In the genomic region with DNA sequence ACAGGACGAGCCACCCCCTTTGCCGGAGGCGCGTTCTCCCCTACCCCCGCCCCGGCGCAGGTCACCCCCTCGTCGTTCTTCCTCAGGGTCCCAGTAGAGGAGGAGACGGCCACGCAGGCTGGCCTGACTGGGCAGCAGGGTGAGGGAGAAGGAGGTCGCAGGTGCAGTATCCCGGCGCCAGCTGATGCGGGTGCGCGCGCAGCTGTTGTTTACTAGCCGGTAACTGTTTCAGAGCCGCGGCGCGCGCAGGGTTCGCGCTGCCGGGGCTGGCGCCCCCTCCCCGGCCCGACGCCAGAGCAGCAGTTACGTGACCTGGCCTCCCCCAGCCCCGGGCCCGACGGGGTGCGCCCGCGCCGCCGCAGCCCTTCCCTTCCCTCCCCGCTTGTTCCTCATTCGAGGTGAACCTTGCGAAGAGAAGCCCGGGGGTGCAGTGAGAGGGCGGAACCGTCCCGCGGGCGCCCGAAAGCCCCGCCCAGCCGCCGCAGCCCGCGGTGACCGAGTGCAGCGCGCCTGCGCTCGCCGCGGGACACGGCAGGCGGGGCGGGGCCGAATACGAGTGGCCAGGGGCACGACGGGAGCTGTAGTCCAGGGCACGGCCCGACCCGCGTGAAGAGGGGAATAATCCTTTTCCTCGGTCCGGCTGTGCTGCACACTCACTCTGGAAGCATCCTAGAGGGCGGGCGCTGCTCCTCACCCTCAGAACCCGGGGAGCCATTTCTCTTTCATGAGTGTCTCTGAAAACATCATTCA, we compare ENCODE assay signal across 1 cellular context.
TF ChIP-seq lines count a peak whose summit lies in the region.

Gene SLC12A6, minus strand, starts transcription at position 225 of the 750 bp plus-strand sequence. CDS start 1,101 bp downstream, outside the sequence.

TF ChIP-seq in K562, 482 proteins besides CTCF, POLR2A, EP300 and RAD21 (continued from another document and continues in another):
- TF ChIP-seq ZNF280A (IDR thresholded peaks at IDR 0.05; ENCODE audit: low read depth, partially characterized antibody) = no peak
- peak; percentile 55; the same call in 1 of the 2 replicates for TF ChIP-seq ZBTB7A (IDR thresholded peaks at IDR 0.05; ENCODE audit: borderline replicate concordance, control insufficient read depth, low read depth, low read length)
- no peak for TF ChIP-seq ATF1 (CRISPR knock-in tag; IDR thresholded peaks at IDR 0.05)
- TF ChIP-seq ATF1 (tag; IDR thresholded peaks at IDR 0.05) = peak; percentile 82
- TF ChIP-seq POLR2G (IDR thresholded peaks at IDR 0.05; ENCODE audit: low read depth, low read length) = peak; percentile 95
- no peak for TF ChIP-seq PKNOX1 (IDR thresholded peaks at IDR 0.05)
- no peak for TF ChIP-seq MED1 (CRISPR knock-in tag; IDR thresholded peaks at IDR 0.05; ENCODE audit: borderline replicate concordance)
- no peak for TF ChIP-seq ZFP1 (CRISPR knock-in tag; IDR thresholded peaks at IDR 0.05)
- TF ChIP-seq TBP (optimal IDR thresholded peaks at IDR 0.05; ENCODE audit: low read depth, low read length) = peak; percentile 69
- TF ChIP-seq ZNF79 (CRISPR knock-in tag; IDR thresholded peaks at IDR 0.05; ENCODE audit: low read depth) = no peak
- TF ChIP-seq SMARCA4 (IDR thresholded peaks at IDR 0.05) = no peak
- no peak for TF ChIP-seq CHCHD3 (CRISPR knock-in tag; IDR thresholded peaks at IDR 0.05)
- TF ChIP-seq, protein P1, sequence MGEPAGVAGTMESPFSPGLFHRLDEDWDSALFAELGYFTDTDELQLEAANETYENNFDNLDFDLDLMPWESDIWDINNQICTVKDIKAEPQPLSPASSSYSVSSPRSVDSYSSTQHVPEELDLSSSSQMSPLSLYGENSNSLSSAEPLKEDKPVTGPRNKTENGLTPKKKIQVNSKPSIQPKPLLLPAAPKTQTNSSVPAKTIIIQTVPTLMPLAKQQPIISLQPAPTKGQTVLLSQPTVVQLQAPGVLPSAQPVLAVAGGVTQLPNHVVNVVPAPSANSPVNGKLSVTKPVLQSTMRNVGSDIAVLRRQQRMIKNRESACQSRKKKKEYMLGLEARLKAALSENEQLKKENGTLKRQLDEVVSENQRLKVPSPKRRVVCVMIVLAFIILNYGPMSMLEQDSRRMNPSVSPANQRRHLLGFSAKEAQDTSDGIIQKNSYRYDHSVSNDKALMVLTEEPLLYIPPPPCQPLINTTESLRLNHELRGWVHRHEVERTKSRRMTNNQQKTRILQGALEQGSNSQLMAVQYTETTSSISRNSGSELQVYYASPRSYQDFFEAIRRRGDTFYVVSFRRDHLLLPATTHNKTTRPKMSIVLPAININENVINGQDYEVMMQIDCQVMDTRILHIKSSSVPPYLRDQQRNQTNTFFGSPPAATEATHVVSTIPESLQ (CRISPR knock-in tag; IDR thresholded peaks at IDR 0.05) = no peak; the same call in 1 of the 2 replicates
- peak; percentile 14; the same call in 1 of the 2 replicates for TF ChIP-seq TCF3 (CRISPR knock-in tag; IDR thresholded peaks at IDR 0.05)
- TF ChIP-seq SAFB2 (IDR thresholded peaks at IDR 0.05; ENCODE audit: borderline replicate concordance, low read depth, low read length, severe bottlenecking) = no peak
- 0 out of 2 replicates have a peak, but pooled peaks have one; percentile 2 for TF ChIP-seq ETV5 (CRISPR knock-in tag; IDR thresholded peaks at IDR 0.05; ENCODE audit: low read depth)
- peak; percentile 9; the same call in 1 of the 2 replicates for TF ChIP-seq ILF3 (IDR thresholded peaks at IDR 0.05; ENCODE audit: borderline replicate concordance)
- TF ChIP-seq SIX5 (IDR thresholded peaks at IDR 0.05; ENCODE audit: borderline replicate concordance in 1 of 2, insufficient read depth in 1 of 2, low read depth in 1 of 2, low read length in 2 of 2) = peak; percentile 51 to 64; a peak in 3 of 4 replicates
- TF ChIP-seq KLF16 (IDR thresholded peaks at IDR 0.05) = no peak
- no peak for TF ChIP-seq ZMIZ1 (IDR thresholded peaks at IDR 0.05; ENCODE audit: low read depth in 2 of 2, low read length in 2 of 2)
- no peak for TF ChIP-seq PHF21A (IDR thresholded peaks at IDR 0.05; ENCODE audit: borderline replicate concordance, low read depth)
- no peak for TF ChIP-seq ZNF174 (CRISPR knock-in tag; IDR thresholded peaks at IDR 0.05)
- TF ChIP-seq PHTF2 (CRISPR knock-in tag; IDR thresholded peaks at IDR 0.05) = no peak
- no peak for TF ChIP-seq ZBTB33 (CRISPR knock-in tag; IDR thresholded peaks at IDR 0.05)
- no peak for TF ChIP-seq SNAPC5 (CRISPR knock-in tag; IDR thresholded peaks at IDR 0.05)
- TF ChIP-seq COPS2 (conservative IDR thresholded peaks at IDR 0.05) = no peak
- TF ChIP-seq FOS (IDR thresholded peaks at IDR 0.05; ENCODE audit: extremely low read depth, insufficient read length) = no peak
- TF ChIP-seq XRCC5 (IDR thresholded peaks at IDR 0.05; ENCODE audit: low read depth, low read length) = no peak
- TF ChIP-seq ETV1 (tag; conservative IDR thresholded peaks at IDR 0.05; ENCODE audit: low read depth) = no peak
- TF ChIP-seq FUS (optimal IDR thresholded peaks at IDR 0.05; ENCODE audit: low read depth, low read length) = peak; percentile 75
- no peak for TF ChIP-seq TFAM (CRISPR knock-in tag; conservative IDR thresholded peaks at IDR 0.05)
- TF ChIP-seq BACH1 (tag; IDR thresholded peaks at IDR 0.05) = no peak
- TF ChIP-seq SMAD4 (CRISPR knock-in tag; conservative IDR thresholded peaks at IDR 0.05) = peak; percentile 60
- peak in 1 of 2 experiments; percentile 79; a peak in 2 of 4 replicates for TF ChIP-seq FOXA3 (CRISPR knock-in tag; conservative IDR thresholded peaks at IDR 0.05 in 1 of 2, IDR thresholded peaks at IDR 0.05 in 1 of 2)
- no peak for TF ChIP-seq NFATC3 (IDR thresholded peaks at IDR 0.05)
- TF ChIP-seq, protein P2, sequence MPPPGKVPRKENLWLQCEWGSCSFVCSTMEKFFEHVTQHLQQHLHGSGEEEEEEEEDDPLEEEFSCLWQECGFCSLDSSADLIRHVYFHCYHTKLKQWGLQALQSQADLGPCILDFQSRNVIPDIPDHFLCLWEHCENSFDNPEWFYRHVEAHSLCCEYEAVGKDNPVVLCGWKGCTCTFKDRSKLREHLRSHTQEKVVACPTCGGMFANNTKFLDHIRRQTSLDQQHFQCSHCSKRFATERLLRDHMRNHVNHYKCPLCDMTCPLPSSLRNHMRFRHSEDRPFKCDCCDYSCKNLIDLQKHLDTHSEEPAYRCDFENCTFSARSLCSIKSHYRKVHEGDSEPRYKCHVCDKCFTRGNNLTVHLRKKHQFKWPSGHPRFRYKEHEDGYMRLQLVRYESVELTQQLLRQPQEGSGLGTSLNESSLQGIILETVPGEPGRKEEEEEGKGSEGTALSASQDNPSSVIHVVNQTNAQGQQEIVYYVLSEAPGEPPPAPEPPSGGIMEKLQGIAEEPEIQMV (tag; conservative IDR thresholded peaks at IDR 0.05; ENCODE audit: low read depth) = no peak
- TF ChIP-seq, protein P3, sequence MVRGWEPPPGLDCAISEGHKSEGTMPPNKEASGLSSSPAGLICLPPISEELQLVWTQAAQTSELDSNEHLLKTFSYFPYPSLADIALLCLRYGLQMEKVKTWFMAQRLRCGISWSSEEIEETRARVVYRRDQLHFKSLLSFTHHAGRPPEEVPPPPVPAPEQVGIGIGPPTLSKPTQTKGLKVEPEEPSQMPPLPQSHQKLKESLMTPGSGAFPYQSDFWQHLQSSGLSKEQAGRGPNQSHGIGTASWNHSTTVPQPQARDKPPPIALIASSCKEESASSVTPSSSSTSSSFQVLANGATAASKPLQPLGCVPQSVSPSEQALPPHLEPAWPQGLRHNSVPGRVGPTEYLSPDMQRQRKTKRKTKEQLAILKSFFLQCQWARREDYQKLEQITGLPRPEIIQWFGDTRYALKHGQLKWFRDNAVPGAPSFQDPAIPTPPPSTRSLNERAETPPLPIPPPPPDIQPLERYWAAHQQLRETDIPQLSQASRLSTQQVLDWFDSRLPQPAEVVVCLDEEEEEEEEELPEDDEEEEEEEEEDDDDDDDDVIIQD (CRISPR knock-in tag; IDR thresholded peaks at IDR 0.05) = no peak
- TF ChIP-seq WHSC1 (IDR thresholded peaks at IDR 0.05; ENCODE audit: low read length) = no peak
- TF ChIP-seq ZKSCAN1 (IDR thresholded peaks at IDR 0.05; ENCODE audit: low read depth, low read length) = no peak
- TF ChIP-seq TOE1 (IDR thresholded peaks at IDR 0.05; ENCODE audit: borderline replicate concordance) = no peak
- no peak for TF ChIP-seq TOE1 (CRISPR knock-in tag; IDR thresholded peaks at IDR 0.05; ENCODE audit: borderline replicate concordance, low read depth)
- TF ChIP-seq ZNF764 (CRISPR knock-in tag; IDR thresholded peaks at IDR 0.05; ENCODE audit: low read depth) = no peak
- no peak for TF ChIP-seq KLF1 (tag; IDR thresholded peaks at IDR 0.05)
- TF ChIP-seq, protein P4, sequence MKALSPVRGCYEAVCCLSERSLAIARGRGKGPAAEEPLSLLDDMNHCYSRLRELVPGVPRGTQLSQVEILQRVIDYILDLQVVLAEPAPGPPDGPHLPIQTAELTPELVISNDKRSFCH (CRISPR knock-in tag; IDR thresholded peaks at IDR 0.05) = no peak
- TF ChIP-seq, protein P4 (tag; IDR thresholded peaks at IDR 0.05) = no peak
- no peak for TF ChIP-seq SIRT6 (IDR thresholded peaks at IDR 0.05; ENCODE audit: low read depth, low read length)
- no peak for TF ChIP-seq ZNF253 (CRISPR knock-in tag; conservative IDR thresholded peaks at IDR 0.05)
- TF ChIP-seq ZEB2 (IDR thresholded peaks at IDR 0.05) = no peak
- 0 out of 2 replicates have a peak, but pooled peaks have one; percentile 58 for TF ChIP-seq ZNF766 (CRISPR knock-in tag; conservative IDR thresholded peaks at IDR 0.05)
- no peak for TF ChIP-seq RBM39 (optimal IDR thresholded peaks at IDR 0.05; ENCODE audit: low read depth, low read length)
- peak; percentile 45; the same call in 1 of the 2 replicates for TF ChIP-seq SP1 (CRISPR knock-in tag; IDR thresholded peaks at IDR 0.05)
- no peak for TF ChIP-seq TEAD4 (IDR thresholded peaks at IDR 0.05; ENCODE audit: low read length)
- no peak for TF ChIP-seq TEAD4 (CRISPR knock-in tag; IDR thresholded peaks at IDR 0.05; ENCODE audit: borderline replicate concordance)
- peak; percentile 64 for TF ChIP-seq L3MBTL2 (IDR thresholded peaks at IDR 0.05)
- TF ChIP-seq ZNF384 (IDR thresholded peaks at IDR 0.05; ENCODE audit: low read depth, low read length) = no peak
- TF ChIP-seq KLF10 (CRISPR knock-in tag; IDR thresholded peaks at IDR 0.05) = no peak
- TF ChIP-seq ATF7 (IDR thresholded peaks at IDR 0.05) = peak; percentile 80; the same call in 1 of the 2 replicates
- peak in 1 of 2 experiments; percentile 76; a peak in 2 of 4 replicates for TF ChIP-seq HDAC1 (IDR thresholded peaks at IDR 0.05)
- no peak for TF ChIP-seq TBL1XR1 (IDR thresholded peaks at IDR 0.05; ENCODE audit: low read length in 2 of 2)
